8 cellular contexts compared by ENCODE assay signal in the genomic region with DNA sequence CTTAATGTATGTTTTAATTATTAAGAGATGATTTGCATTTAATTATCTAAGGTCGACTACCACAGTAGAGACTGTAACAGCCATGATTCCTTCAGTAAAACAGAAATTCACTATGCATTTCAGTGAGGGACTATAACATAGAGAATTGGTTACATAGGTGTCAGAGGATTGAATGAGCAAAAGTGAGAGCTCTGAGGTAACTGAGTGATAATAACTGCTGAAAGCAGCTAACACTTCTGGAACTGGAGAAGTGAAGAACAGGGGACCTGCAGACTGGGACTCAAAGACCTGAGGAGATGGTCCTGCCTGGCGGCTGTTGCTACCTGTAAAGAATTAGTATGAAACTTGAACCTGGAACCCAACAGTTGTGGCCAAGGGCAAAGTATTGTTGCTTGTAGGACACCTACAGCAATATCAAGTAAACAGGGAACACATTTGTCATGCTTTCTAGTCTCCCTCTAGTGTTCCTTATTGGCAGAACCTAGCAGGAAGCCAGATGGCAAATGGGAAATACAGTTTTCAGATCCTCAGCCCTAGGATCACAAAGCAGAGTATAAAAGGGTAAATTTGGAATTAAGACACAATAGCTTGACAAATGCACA.
A peak's percentile ranks its signal among the peaks of the same experiment; 100 is the strongest.
DNase-seq lines count a peak whose midpoint lies in the region; ATAC-seq and TF ChIP-seq lines count a peak whose summit lies in the region.

No MANE protein-coding gene starts in this region.

- H3K9ac ChIP-seq in NT2/D1 (ENCODE audit: insufficient read length, low read depth) (no peak overlapping the region), neural progenitor cell (no peak overlapping the region)

- H3K9me3 ChIP-seq in NT2/D1 (ENCODE audit: insufficient read depth, low read length): no peaks in the 10 kb centered on the region; the same call in 1 of the 2 replicates
- no peaks in the 10 kb centered on the region for H3K9me3 ChIP-seq in neural progenitor cell (ENCODE audit: low read depth)

- DNase-seq in DMS53 (lab: John Stamatoyannopoulos, UW) (peak; percentile 83), NT2/D1 (ENCODE audit: low read depth, low spot score) (peak; percentile 20), epithelial cell of proximal tubule (ENCODE audit: low read depth) (peak; percentile 4), neural progenitor cell (ENCODE audit: low spot score) (peak; percentile 29), NCI-H2081 treated with DMSO at 0.1 percent for 48 hours (lab: John Stamatoyannopoulos, UW) (no peak)
- no peak for DNase-seq in stimulated activated CD8-positive, alpha-beta memory T cell treated with anti-CD3 and anti-CD28 coated beads, Interleukin-4, amount 100 ng/mL, for 48 hours

- H3K4me1 Mint-ChIP-seq in neural progenitor cell: no peaks in the 10 kb centered on the region

- H2AFZ ChIP-seq in neural progenitor cell (replicated peaks): no peak overlapping the region

- ATAC-seq in GM19467 (IDR thresholded peaks at IDR 0.05; ENCODE audit: unreplicated experiment) (peak; percentile 60), HG03558 (IDR thresholded peaks at IDR 0.05; ENCODE audit: extremely low read depth, unreplicated experiment) (peak; percentile 44)

- H3K4me2 ChIP-seq in neural progenitor cell: no peak overlapping the region

- H3K9me3 Mint-ChIP-seq in neural progenitor cell: peaks cover 5% of the 10 kb centered on the region

- H3K4me3 ChIP-seq in NT2/D1 (ENCODE audit: insufficient read length, low read depth): no peak overlapping the region
- no peak overlapping the region for H3K4me3 ChIP-seq in epithelial cell of proximal tubule (ENCODE audit: low read depth, low read length)
- H3K4me3 ChIP-seq in neural progenitor cell: no peak overlapping the region

- H3K79me2 ChIP-seq in neural progenitor cell (ENCODE audit: low read depth): peaks cover 90% of the 10 kb centered on the region

- H3K4me3 Mint-ChIP-seq in neural progenitor cell: no peak overlapping the region

- H3K27me3 ChIP-seq in NT2/D1 (ENCODE audit: insufficient read depth, insufficient read length) (no peaks in the 10 kb centered on the region), neural progenitor cell (no peaks in the 10 kb centered on the region)

- peaks cover 33% of the 10 kb centered on the region for H4K20me1 ChIP-seq in neural progenitor cell (ENCODE audit: low read depth)

- H3K27ac ChIP-seq in neural progenitor cell: no peak overlapping the region

- H3K36me3 Mint-ChIP-seq in neural progenitor cell: peaks cover 7% of the 10 kb centered on the region

- H3K4me1 ChIP-seq in NT2/D1 (ENCODE audit: insufficient read depth, insufficient read length) (no peaks in the 10 kb centered on the region), neural progenitor cell (no peaks in the 10 kb centered on the region)

- no peaks in the 10 kb centered on the region for H3F3A ChIP-seq in neural progenitor cell (ENCODE audit: low read depth)

- H3K27me3 Mint-ChIP-seq in neural progenitor cell (ENCODE audit: insufficient read depth, low read depth): no peaks in the 10 kb centered on the region

- no peak overlapping the region for H3K27ac Mint-ChIP-seq in neural progenitor cell

- H3K36me3 ChIP-seq in NT2/D1 (ENCODE audit: insufficient read depth, insufficient read length, low read length) (no peaks in the 10 kb centered on the region), neural progenitor cell (no peaks in the 10 kb centered on the region)

- TF ChIP-seq CTCF in epithelial cell of proximal tubule (conservative IDR thresholded peaks at IDR 0.05; ENCODE audit: low read depth, low read length): peak; percentile 76
- TF ChIP-seq CTCF in neural progenitor cell (IDR thresholded peaks at IDR 0.05): peak; percentile 58

Comparison
In these comparisons a context has a peak if more than half of its experiments do, and no peak if none do; other contexts are left out.
1. DNase-seq: peak in DMS53 (single experiment), NT2/D1 (single experiment), epithelial cell of proximal tubule (single experiment) and neural progenitor cell (single experiment); none in stimulated activated CD8-positive, alpha-beta memory T cell treated with anti-CD3 and anti-CD28 coated beads, Interleukin-4, amount 100 ng/mL, for 48 hours (single experiment) and NCI-H2081 treated with DMSO at 0.1 percent for 48 hours (single experiment).